20 cellular contexts compared by ENCODE assay signal in the genomic region with DNA sequence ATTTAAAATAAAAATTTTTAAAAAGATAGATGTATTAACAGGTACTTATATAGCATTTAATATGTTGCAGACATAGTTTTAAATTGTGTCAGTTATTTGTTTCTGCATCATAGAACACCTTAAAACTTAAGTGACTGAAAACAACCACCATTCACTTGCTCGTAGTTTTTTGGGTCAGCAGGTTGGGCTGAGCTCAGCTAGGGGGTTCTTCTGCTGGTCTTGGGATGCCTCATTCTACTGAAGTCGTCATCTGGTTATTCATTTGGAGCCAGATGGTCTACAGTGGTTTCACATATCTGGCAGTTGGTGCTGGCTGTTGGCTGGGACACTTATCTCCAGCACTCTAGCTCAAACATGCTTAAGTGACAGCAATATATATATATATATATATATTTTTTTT. TPM values are rescaled to one million over a fixed set of nuclear protein-coding genes. Genes with fewer than 3 reads are reported as not detected.
DNase-seq lines count a peak whose midpoint lies in the region; TF ChIP-seq lines count a peak whose summit lies in the region.
"Had no signal": no experiment of that assay in that cellular context is flagged by ENCODE, and none has a peak within 500 bp of the region (broad histone marks: within the 10 kb centered on the region; RNA-seq: fewer than 3 reads in every experiment).

No MANE protein-coding gene starts in this region.

- no peaks in the 10 kb centered on the region for H4K20me1 ChIP-seq in osteoblast (ENCODE audit: insufficient read depth, low read length)

- H3K27ac ChIP-seq in esophagus muscularis mucosa (replicated peaks in 1 of 4) (no peak overlapping the region), osteoblast (ENCODE audit: low read depth, low read length) (no peak overlapping the region)
- H3K27ac ChIP-seq: A549; BLaER1 treated with 17β-estradiol and CSF1 and Interleukin-3, amounts not matched to agents 10 nM and 100 nM had no signal

- H3K4me3 ChIP-seq in esophagus muscularis mucosa = no peak overlapping the region
- H3K4me3 ChIP-seq in osteoblast (ENCODE audit: insufficient read depth, low read length) = no peak overlapping the region
- H3K4me3 ChIP-seq: A549; BLaER1 treated with 17β-estradiol and CSF1 and Interleukin-3, amounts not matched to agents 10 nM and 100 nM had no signal

- 89% methylated on average over 2 of the region's 2 CpGs for whole genome bisulfite sequencing in esophagus muscularis mucosa

- no peak for TF ChIP-seq EP300 in esophagus muscularis mucosa (IDR thresholded peaks at IDR 0.05)

- no peak for TF ChIP-seq POLR2A in esophagus muscularis mucosa (IDR thresholded peaks at IDR 0.05; ENCODE audit: low read depth)

- H3K9me3 ChIP-seq in esophagus muscularis mucosa (no peaks in the 10 kb centered on the region), osteoblast (ENCODE audit: low read depth, low read length) (no peaks in the 10 kb centered on the region)
- H3K9me3 ChIP-seq: A549; BE2C; BLaER1 treated with 17β-estradiol and CSF1 and Interleukin-3, amounts not matched to agents 10 nM and 100 nM had no signal

- H3K4me2 ChIP-seq in osteoblast (ENCODE audit: insufficient read depth, low read length) = no peak overlapping the region
- H3K4me2 ChIP-seq: A549 had no signal

- H3K36me3 ChIP-seq in esophagus muscularis mucosa (no peaks in the 10 kb centered on the region), osteoblast (ENCODE audit: insufficient read depth, low read length) (peaks cover 10% of the 10 kb centered on the region)

- DNase-seq in DMS 273 (lab: John Stamatoyannopoulos, UW; ENCODE audit: unreplicated experiment) (peak; percentile 62), DMS 273 treated with DMSO at 0.1 percent for 48 hours (lab: John Stamatoyannopoulos, UW) (no peak), NCI-H1694 (lab: John Stamatoyannopoulos, UW) (peak; percentile 15), NCI-H2171 treated with DMSO at 0.1 percent for 48 hours (lab: John Stamatoyannopoulos, UW) (peak; percentile 93), esophagus muscularis mucosa (ENCODE audit: extremely low spot score) (peak; percentile 17), posterior cingulate gyrus (no peak), SW 1271 (lab: John Stamatoyannopoulos, UW) (no peak), osteoblast (ENCODE audit: insufficient read length, low spot score, missing footprints) (no peak)
- DNase-seq: 8988T; ACHN; AML-193; BE2C; CD4-positive, alpha-beta T cell; CD8-positive, alpha-beta memory T cell; DMS153; DND-41; H7; HCEC 1CT had no signal

- H3K4me1 ChIP-seq in esophagus muscularis mucosa (peaks cover 0 to 14% (median 13%) of the 10 kb centered on the region in 4 donors), osteoblast (ENCODE audit: insufficient read depth, low read length) (no peaks in the 10 kb centered on the region)
- H3K4me1 ChIP-seq: A549 had no signal

- H3K79me2 ChIP-seq in osteoblast (ENCODE audit: insufficient read depth, low read length) = no peaks in the 10 kb centered on the region

- intact Hi-C loops in esophagus muscularis mucosa (cut with DNase I) = no loop called here
- intact Hi-C loops in posterior cingulate gyrus (cut with DNase I) = no loop called here

- H3K27me3 ChIP-seq in esophagus muscularis mucosa = no peaks in the 10 kb centered on the region
- H3K27me3 ChIP-seq in osteoblast (ENCODE audit: insufficient read depth, low read length) = no peaks in the 10 kb centered on the region
- H3K27me3 ChIP-seq: BE2C; BLaER1 treated with 17β-estradiol and CSF1 and Interleukin-3, amounts not matched to agents 10 nM and 100 nM had no signal

- TF ChIP-seq CTCF in esophagus muscularis mucosa (IDR thresholded peaks at IDR 0.05) (no peak), osteoblast (IDR thresholded peaks at IDR 0.05; ENCODE audit: extremely low read depth, low read depth, low read length) (no peak)

- no peak overlapping the region for H2AFZ ChIP-seq in osteoblast (ENCODE audit: low read length)

RNA-seq across cellular contexts. Expression of gene PSAT1, which starts 29.6 kb away (rescaled TPM):
- total RNA-seq in esophagus muscularis mucosa (1 to 10 TPM; 1.7 to 4.6 (median 2.5) TPM), osteoblast (175 and 182 TPM in 2 replicates)

Comparison
In these comparisons a context has a peak if more than half of its experiments do, and no peak if none do; other contexts are left out.
1. DNase-seq: peak in DMS 273 (single experiment), NCI-H1694 (single experiment), NCI-H2171 treated with DMSO at 0.1 percent for 48 hours (single experiment) and esophagus muscularis mucosa (single experiment); none in DMS 273 treated with DMSO at 0.1 percent for 48 hours (single experiment), posterior cingulate gyrus (0 of 10), SW 1271 (0 of 2) and osteoblast (single experiment).
2. RNA of gene PSAT1, which starts 29.6 kb away (total RNA-seq): 175 to 182 TPM in osteoblast; 1.7 to 4.6 TPM in esophagus muscularis mucosa; every median in the first group is over 10 times any median in the second.